25 cellular contexts compared by ENCODE assay signal in genomic region chr1:207988326-207989005, GRCh38.
"Had no signal": no experiment of that assay in that cellular context is flagged by ENCODE, and none has a peak within 500 bp of the region (broad histone marks: within the 10 kb centered on the region; RNA-seq: fewer than 3 reads in every experiment).

No MANE protein-coding gene starts in this region.

- H3K4me3 Mint-ChIP-seq: activated CD4-positive, alpha-beta T cell treated with anti-CD3 and anti-CD28 coated beads, Interleukin-2, amount 10 ng/mL, durations not matched to agents 7 days and 5 days; activated CD8-positive, alpha-beta T cell treated with anti-CD3 and anti-CD28 coated beads, Interleukin-2, amount 10 ng/mL, durations not matched to agents 7 days and 5 days; activated naive CD4-positive, alpha-beta T cell treated with anti-CD3 and anti-CD28 coated beads, Interleukin-2, amount 50 U/mL, for 24 hours; activated T-cell treated with anti-CD3 and anti-CD28 coated beads, Interleukin-2, amount 50 U/mL, for 72 hours; mesothelial cell of epicardium; stimulated activated naive CD8-positive, alpha-beta T cell treated with anti-CD3 and anti-CD28 coated beads, Interleukin-15, amount 100 ng/mL, for 72 hours had no signal

- H3K4me3 ChIP-seq: breast epithelium, gastrocnemius medialis, left lung, prostate gland, right atrium auricular region, skin epidermis, suprapubic skin, transverse colon had no signal

- H3K27ac ChIP-seq: breast epithelium, gastrocnemius medialis, left lung, prostate gland, right atrium auricular region, skin epidermis, suprapubic skin, transverse colon had no signal

- H3K4me1 Mint-ChIP-seq: activated CD4-positive, alpha-beta T cell treated with anti-CD3 and anti-CD28 coated beads, Interleukin-2, amount 10 ng/mL, durations not matched to agents 7 days and 5 days; activated naive CD4-positive, alpha-beta T cell treated with anti-CD3 and anti-CD28 coated beads, Interleukin-2, amount 50 U/mL, for 24 hours; stimulated activated naive CD8-positive, alpha-beta T cell treated with anti-CD3 and anti-CD28 coated beads, Interleukin-15, amount 100 ng/mL, for 72 hours had no signal

- H3K4me1 ChIP-seq: breast epithelium, gastrocnemius medialis, left lung, prostate gland, right atrium auricular region, suprapubic skin had no signal

- H3K9me3 Mint-ChIP-seq: activated CD4-positive, alpha-beta T cell treated with anti-CD3 and anti-CD28 coated beads, Interleukin-2, amount 10 ng/mL, durations not matched to agents 7 days and 5 days; activated naive CD4-positive, alpha-beta T cell treated with anti-CD3 and anti-CD28 coated beads, Interleukin-2, amount 50 U/mL, for 24 hours; activated T-cell treated with anti-CD3 and anti-CD28 coated beads, Interleukin-2, amount 50 U/mL, for 72 hours; stimulated activated naive CD8-positive, alpha-beta T cell treated with anti-CD3 and anti-CD28 coated beads, Interleukin-15, amount 100 ng/mL, for 72 hours had no signal

- H3K36me3 ChIP-seq: breast epithelium, gastrocnemius medialis, left lung, prostate gland, right atrium auricular region, suprapubic skin, transverse colon had no signal

- H3K27ac Mint-ChIP-seq: activated CD4-positive, alpha-beta T cell treated with anti-CD3 and anti-CD28 coated beads, Interleukin-2, amount 10 ng/mL, durations not matched to agents 7 days and 5 days; activated CD8-positive, alpha-beta T cell treated with anti-CD3 and anti-CD28 coated beads, Interleukin-2, amount 10 ng/mL, durations not matched to agents 7 days and 5 days; activated naive CD4-positive, alpha-beta T cell treated with anti-CD3 and anti-CD28 coated beads, Interleukin-2, amount 50 U/mL, for 24 hours; activated T-cell treated with anti-CD3 and anti-CD28 coated beads, Interleukin-2, amount 50 U/mL, for 72 hours; mesothelial cell of epicardium; stimulated activated naive CD8-positive, alpha-beta T cell treated with anti-CD3 and anti-CD28 coated beads, Interleukin-15, amount 100 ng/mL, for 72 hours had no signal

- ATAC-seq: activated CD8-positive, alpha-beta T cell treated with anti-CD3 and anti-CD28 coated beads, Interleukin-2, amount 10 ng/mL, durations not matched to agents 7 days and 5 days; activated T-cell treated with anti-CD3 and anti-CD28 coated beads, Interleukin-2, amount 50 U/mL, for 72 hours; esophagus mucosa; gastrocnemius medialis; left lung; stimulated activated naive CD8-positive, alpha-beta T cell treated with anti-CD3 and anti-CD28 coated beads, Interleukin-15, amount 100 ng/mL, for 72 hours had no signal

- DNase-seq: activated CD4-positive, alpha-beta T cell treated with anti-CD3 and anti-CD28 coated beads, Interleukin-2, amount 10 ng/mL, durations not matched to agents 7 days and 5 days; activated CD8-positive, alpha-beta memory T cell treated with anti-CD3 and anti-CD28 coated beads, Interleukin-2, amount 50 U/mL, for 4 hours; activated CD8-positive, alpha-beta T cell treated with anti-CD3 and anti-CD28 coated beads, Interleukin-2, amount 10 ng/mL, durations not matched to agents 7 days and 5 days; activated effector memory CD4-positive, alpha-beta T cell treated with anti-CD3 and anti-CD28 coated beads, Interleukin-2, amount 50 U/mL, for 16 hours; activated T-cell treated with anti-CD3 and anti-CD28 coated beads, Interleukin-2, amount 50 U/mL, for 72 hours; cortex of kidney; effector CD4-positive, alpha-beta T cell; gastrocnemius medialis; kidney; left lung; occipital lobe; stimulated activated CD4-positive, alpha-beta T cell treated with anti-CD3 and anti-CD28 coated beads, Interleukin-15, amount 100 ng/mL, for 24 hours; stimulated activated CD4-positive, alpha-beta T cell treated with anti-CD3 and anti-CD28 coated beads, Interleukin-2, amount 100 ng/mL, for 48 hours; stimulated activated naive CD8-positive, alpha-beta T cell treated with anti-CD3 and anti-CD28 coated beads, Interleukin-15, amount 100 ng/mL, for 72 hours; SW 1271; T-helper 2 cell; transverse colon had no signal

- H3K36me3 Mint-ChIP-seq: activated naive CD4-positive, alpha-beta T cell treated with anti-CD3 and anti-CD28 coated beads, Interleukin-2, amount 50 U/mL, for 24 hours; mesothelial cell of epicardium had no signal

- H3K9me3 ChIP-seq: breast epithelium, gastrocnemius medialis, left lung, prostate gland, right atrium auricular region, suprapubic skin, transverse colon had no signal

- H3K27me3 ChIP-seq: breast epithelium, left lung, right atrium auricular region, suprapubic skin, transverse colon had no signal
